16 cellular contexts compared by ENCODE assay signal in the genomic region with DNA sequence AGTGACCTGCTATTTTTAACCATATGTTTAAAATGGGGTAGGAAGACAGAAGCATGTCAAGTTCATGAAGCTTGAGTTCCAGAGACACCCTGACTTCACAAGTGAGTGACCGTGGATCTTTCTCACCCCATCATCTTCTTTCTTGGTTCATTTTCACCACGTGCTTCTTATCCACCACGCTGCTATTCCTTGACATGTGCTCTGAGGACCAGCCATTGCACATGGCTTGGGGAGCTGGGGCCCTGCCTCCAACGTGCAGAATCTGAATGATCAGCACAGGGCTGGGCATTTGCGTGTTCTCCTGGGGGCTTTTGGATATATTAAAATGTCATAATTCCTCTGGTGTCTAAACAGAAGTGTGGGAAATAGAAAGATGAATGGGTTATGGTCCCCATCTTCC. TPM values are rescaled to one million over a fixed set of nuclear protein-coding genes. Genes with fewer than 3 reads are reported as not detected.
DNase-seq lines count a peak whose midpoint lies in the region; ATAC-seq, FAIRE-seq and TF ChIP-seq lines count a peak whose summit lies in the region.
"Had no signal": no experiment of that assay in that cellular context is flagged by ENCODE, and none has a peak within 500 bp of the region (broad histone marks: within the 10 kb centered on the region; RNA-seq: fewer than 3 reads in every experiment).

No MANE protein-coding gene starts in this region.

- no peak overlapping the region for H3K4me3 ChIP-seq in H7 (ENCODE audit: insufficient read depth, low read depth, low read length)
- H3K4me3 ChIP-seq in upper lobe of right lung = no peak overlapping the region
- H3K4me3 ChIP-seq: BLaER1 treated with 17β-estradiol and CSF1 and Interleukin-3, amounts not matched to agents 10 nM and 100 nM; GM12878; GM23338 had no signal

- peak overlapping the region; percentile 42 for H3K27ac Mint-ChIP-seq in activated T-helper 1 cell treated with anti-CD3 and anti-CD28 coated beads, Interleukin-12 subunit alpha, Interleukin-12 subunit beta, Interleukin-2, Interleukin-4 antibody, amounts not matched to agents 30 ng/mL and 10 ng/mL and 1 ng/mL, durations not matched to agents 14 hours and 24 hours and 36 hours
- H3K27ac Mint-ChIP-seq in nephron progenitor cell = no peak overlapping the region
- H3K27ac Mint-ChIP-seq: B cell; CD8-positive, alpha-beta T cell; GM23338 had no signal

- H3K9me3 Mint-ChIP-seq in activated T-helper 1 cell treated with anti-CD3 and anti-CD28 coated beads, Interleukin-12 subunit alpha, Interleukin-12 subunit beta, Interleukin-2, Interleukin-4 antibody, amounts not matched to agents 30 ng/mL and 10 ng/mL and 1 ng/mL, durations not matched to agents 14 hours and 24 hours and 36 hours = no peaks in the 10 kb centered on the region
- H3K9me3 Mint-ChIP-seq in nephron progenitor cell = peaks cover 32% of the 10 kb centered on the region
- H3K9me3 Mint-ChIP-seq: CD8-positive, alpha-beta T cell; GM23338 had no signal

- H3K27me3 ChIP-seq in H7 (ENCODE audit: control insufficient read depth, insufficient read depth, low read length) = no peaks in the 10 kb centered on the region
- H3K27me3 ChIP-seq in upper lobe of right lung = no peaks in the 10 kb centered on the region
- H3K27me3 ChIP-seq: BLaER1 treated with 17β-estradiol and CSF1 and Interleukin-3, amounts not matched to agents 10 nM and 100 nM had no signal

- H3K4me1 Mint-ChIP-seq in activated T-helper 1 cell treated with anti-CD3 and anti-CD28 coated beads, Interleukin-12 subunit alpha, Interleukin-12 subunit beta, Interleukin-2, Interleukin-4 antibody, amounts not matched to agents 30 ng/mL and 10 ng/mL and 1 ng/mL, durations not matched to agents 14 hours and 24 hours and 36 hours (ENCODE audit: low read depth) = peaks cover 7% of the 10 kb centered on the region
- peaks cover 15% of the 10 kb centered on the region for H3K4me1 Mint-ChIP-seq in nephron progenitor cell
- H3K4me1 Mint-ChIP-seq: B cell had no signal

- H3K36me3 ChIP-seq in H7 (replicated peaks; ENCODE audit: control insufficient read depth, insufficient read depth, low read length) (no peaks in the 10 kb centered on the region), upper lobe of right lung (no peaks in the 10 kb centered on the region)
- H3K36me3 ChIP-seq: BLaER1 treated with 17β-estradiol and CSF1 and Interleukin-3, amounts not matched to agents 10 nM and 100 nM had no signal

- no peak for ATAC-seq in upper lobe of right lung
- ATAC-seq: CD8-positive, alpha-beta T cell; GM12878; GM23338; HCT116 had no signal

- H3K36me3 Mint-ChIP-seq in activated T-helper 1 cell treated with anti-CD3 and anti-CD28 coated beads, Interleukin-12 subunit alpha, Interleukin-12 subunit beta, Interleukin-2, Interleukin-4 antibody, amounts not matched to agents 30 ng/mL and 10 ng/mL and 1 ng/mL, durations not matched to agents 14 hours and 24 hours and 36 hours (ENCODE audit: low read depth) = no peaks in the 10 kb centered on the region
- H3K36me3 Mint-ChIP-seq in nephron progenitor cell (ENCODE audit: low read depth) = no peaks in the 10 kb centered on the region
- H3K36me3 Mint-ChIP-seq: CD8-positive, alpha-beta T cell had no signal

- H3K4me1 ChIP-seq in upper lobe of right lung = no peaks in the 10 kb centered on the region
- H3K4me1 ChIP-seq: BLaER1 treated with 17β-estradiol and CSF1 and Interleukin-3, amounts not matched to agents 10 nM and 100 nM had no signal

- H3K4me3 Mint-ChIP-seq in activated T-helper 1 cell treated with anti-CD3 and anti-CD28 coated beads, Interleukin-12 subunit alpha, Interleukin-12 subunit beta, Interleukin-2, Interleukin-4 antibody, amounts not matched to agents 30 ng/mL and 10 ng/mL and 1 ng/mL, durations not matched to agents 14 hours and 24 hours and 36 hours = no peak overlapping the region
- peak overlapping the region; percentile 6 for H3K4me3 Mint-ChIP-seq in nephron progenitor cell
- H3K4me3 Mint-ChIP-seq: B cell; CD8-positive, alpha-beta T cell; GM23338 had no signal

- DNase-seq in H7 (peak; percentile 14), nephron progenitor cell (no peak), upper lobe of right lung (peak; percentile 25), erythroblast (lab: John Stamatoyannopoulos, UW) (no peak), GM12892 (ENCODE audit: insufficient read length) (no peak)
- DNase-seq in activated T-helper 1 cell treated with anti-CD3 and anti-CD28 coated beads, Interleukin-12 subunit alpha, Interleukin-12 subunit beta, Interleukin-2, Interleukin-4 antibody, amounts not matched to agents 30 ng/mL and 10 ng/mL and 1 ng/mL, durations not matched to agents 14 hours and 24 hours and 36 hours (ENCODE audit: low spot score) = no peak
- DNase-seq: Calu3; CD8-positive, alpha-beta T cell; DMS79 treated with DMSO at 0.1 percent for 48 hours had no signal

- H3K27me3 Mint-ChIP-seq in activated T-helper 1 cell treated with anti-CD3 and anti-CD28 coated beads, Interleukin-12 subunit alpha, Interleukin-12 subunit beta, Interleukin-2, Interleukin-4 antibody, amounts not matched to agents 30 ng/mL and 10 ng/mL and 1 ng/mL, durations not matched to agents 14 hours and 24 hours and 36 hours (ENCODE audit: insufficient read depth) = peaks cover 10% of the 10 kb centered on the region
- H3K27me3 Mint-ChIP-seq in nephron progenitor cell (ENCODE audit: low read depth, poor library complexity) = peaks cover 59% of the 10 kb centered on the region

- intact Hi-C loops in activated T-helper 1 cell treated with anti-CD3 and anti-CD28 coated beads, Interleukin-12 subunit alpha, Interleukin-12 subunit beta, Interleukin-2, Interleukin-4 antibody, amounts not matched to agents 30 ng/mL and 10 ng/mL and 1 ng/mL, durations not matched to agents 14 hours and 24 hours and 36 hours (cut with micrococcal nuclease) = no loop called here
- intact Hi-C loops in upper lobe of right lung (cut with DNase I) = no loop called here

- TF ChIP-seq CTCF in nephron progenitor cell (IDR thresholded peaks at IDR 0.05) = no peak
- no peak for TF ChIP-seq CTCF in upper lobe of right lung (IDR thresholded peaks at IDR 0.05)

- TF ChIP-seq POLR2A in erythroblast (IDR thresholded peaks at IDR 0.05; ENCODE audit: low read length) (no peak), GM12892 (IDR thresholded peaks at IDR 0.05; ENCODE audit: low read depth, low read length) (no peak)

- no peak for FAIRE-seq in GM12892 (lab: Jason Lieb, UNC)
- FAIRE-seq: GM12878, GM19239, H54 had no signal

- H3K27ac ChIP-seq in upper lobe of right lung = no peak overlapping the region
- H3K27ac ChIP-seq: BLaER1 treated with 17β-estradiol and CSF1 and Interleukin-3, amounts not matched to agents 10 nM and 100 nM had no signal

- H3K9me3 ChIP-seq in upper lobe of right lung = no peaks in the 10 kb centered on the region
- H3K9me3 ChIP-seq: BLaER1 treated with 17β-estradiol and CSF1 and Interleukin-3, amounts not matched to agents 10 nM and 100 nM had no signal

RNA-seq across cellular contexts. Expression of a gene that starts 25.0 kb away (rescaled TPM):
- total RNA-seq in H7 (2014; rRNA removed; shearing (Covaris generic)) = 40.8 and 53.7 TPM in 2 replicates
- 193 and 202 TPM in 2 replicates for total RNA-seq in activated T-helper 1 cell treated with anti-CD3 and anti-CD28 coated beads, Interleukin-12 subunit alpha, Interleukin-12 subunit beta, Interleukin-2, Interleukin-4 antibody, amounts not matched to agents 30 ng/mL and 10 ng/mL and 1 ng/mL, durations not matched to agents 14 hours and 24 hours and 36 hours
- total RNA-seq in upper lobe of right lung = 36.5 TPM
- 68.4 TPM for polyA plus RNA-seq in GM12892 (2012; ENCODE audit: missing spikeins)

RNA-seq across cellular contexts. Expression of a gene that starts 31.7 kb away (rescaled TPM):
- 31.3 and 36.9 TPM in 2 replicates for total RNA-seq in H7 (2014; rRNA removed; shearing (Covaris generic))
- 172 and 174 TPM in 2 replicates for total RNA-seq in activated T-helper 1 cell treated with anti-CD3 and anti-CD28 coated beads, Interleukin-12 subunit alpha, Interleukin-12 subunit beta, Interleukin-2, Interleukin-4 antibody, amounts not matched to agents 30 ng/mL and 10 ng/mL and 1 ng/mL, durations not matched to agents 14 hours and 24 hours and 36 hours
- total RNA-seq in upper lobe of right lung = 126 TPM
- 35.3 TPM for polyA plus RNA-seq in GM12892 (2012; ENCODE audit: missing spikeins)

Comparison
In these comparisons a context has a peak if more than half of its experiments do, and no peak if none do; other contexts are left out.
1. DNase-seq: peak in H7 (single experiment) and upper lobe of right lung (single experiment); none in activated T-helper 1 cell treated with anti-CD3 and anti-CD28 coated beads, Interleukin-12 subunit alpha, Interleukin-12 subunit beta, Interleukin-2, Interleukin-4 antibody, amounts not matched to agents 30 ng/mL and 10 ng/mL and 1 ng/mL, durations not matched to agents 14 hours and 24 hours and 36 hours (single experiment), nephron progenitor cell (single experiment), erythroblast (0 of 2) and GM12892 (single experiment).